ENCODE assay signal across 1 cellular context in the genomic region with DNA sequence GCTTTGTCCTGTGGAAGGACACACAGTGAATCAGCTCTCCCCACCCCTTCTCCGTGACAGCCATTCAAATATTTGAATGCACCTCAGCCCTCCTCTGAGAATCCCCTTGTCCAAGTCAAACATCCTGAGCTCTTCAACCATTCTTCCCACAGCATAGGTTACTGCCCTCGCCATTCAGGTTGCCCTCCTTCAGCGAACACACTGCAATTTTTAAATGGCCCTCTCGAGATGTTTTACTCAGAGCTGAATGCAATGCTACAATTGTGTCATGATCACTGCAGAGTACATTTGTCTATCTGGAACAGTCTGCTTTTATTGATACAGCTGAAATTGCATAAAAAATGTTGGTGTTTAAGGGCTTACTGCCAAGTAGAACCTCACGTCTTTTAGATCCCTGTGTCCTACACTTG.
TF ChIP-seq lines count a peak whose summit lies in the region.

No MANE protein-coding gene starts in this region.

TF ChIP-seq in K562, 482 proteins besides CTCF, POLR2A, EP300 and RAD21 (continued from another document):
- TF ChIP-seq, protein P1, sequence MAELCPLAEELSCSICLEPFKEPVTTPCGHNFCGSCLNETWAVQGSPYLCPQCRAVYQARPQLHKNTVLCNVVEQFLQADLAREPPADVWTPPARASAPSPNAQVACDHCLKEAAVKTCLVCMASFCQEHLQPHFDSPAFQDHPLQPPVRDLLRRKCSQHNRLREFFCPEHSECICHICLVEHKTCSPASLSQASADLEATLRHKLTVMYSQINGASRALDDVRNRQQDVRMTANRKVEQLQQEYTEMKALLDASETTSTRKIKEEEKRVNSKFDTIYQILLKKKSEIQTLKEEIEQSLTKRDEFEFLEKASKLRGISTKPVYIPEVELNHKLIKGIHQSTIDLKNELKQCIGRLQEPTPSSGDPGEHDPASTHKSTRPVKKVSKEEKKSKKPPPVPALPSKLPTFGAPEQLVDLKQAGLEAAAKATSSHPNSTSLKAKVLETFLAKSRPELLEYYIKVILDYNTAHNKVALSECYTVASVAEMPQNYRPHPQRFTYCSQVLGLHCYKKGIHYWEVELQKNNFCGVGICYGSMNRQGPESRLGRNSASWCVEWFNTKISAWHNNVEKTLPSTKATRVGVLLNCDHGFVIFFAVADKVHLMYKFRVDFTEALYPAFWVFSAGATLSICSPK (IDR thresholded peaks at IDR 0.05; ENCODE audit: borderline replicate concordance), result no peak
- TF ChIP-seq SNIP1 (IDR thresholded peaks at IDR 0.05; ENCODE audit: low read depth) (no peak), ZNF174 (CRISPR knock-in tag; IDR thresholded peaks at IDR 0.05) (no peak), RB1 (IDR thresholded peaks at IDR 0.05; ENCODE audit: low read depth) (no peak), ARHGAP35 (IDR thresholded peaks at IDR 0.05; ENCODE audit: partially characterized antibody) (no peak), MITF (IDR thresholded peaks at IDR 0.05) (no peak), NCOA1 (IDR thresholded peaks at IDR 0.05; ENCODE audit: low read depth) (no peak), ARNT (IDR thresholded peaks at IDR 0.05) (no peak), DNMT1 (IDR thresholded peaks at IDR 0.05) (no peak), RHOXF2B (CRISPR knock-in tag; conservative IDR thresholded peaks at IDR 0.05) (no peak), ZNF76 (CRISPR knock-in tag; IDR thresholded peaks at IDR 0.05; ENCODE audit: borderline replicate concordance) (no peak), DEAF1 (CRISPR knock-in tag; IDR thresholded peaks at IDR 0.05) (no peak), MXI1 (IDR thresholded peaks at IDR 0.05; ENCODE audit: low read depth, low read length) (no peak)
